ENCODE assay signal across 8 cellular contexts in genomic region chr17:49259663-49260010, GRCh38. TPM values are rescaled to one million over a fixed set of nuclear protein-coding genes. Genes with fewer than 3 reads are reported as not detected.
DNase-seq lines count a peak whose midpoint lies in the region; ATAC-seq and TF ChIP-seq lines count a peak whose summit lies in the region.

No MANE protein-coding gene starts in this region.

- no peak for TF ChIP-seq POLR2A in gastrocnemius medialis (IDR thresholded peaks at IDR 0.05)
- no peak for TF ChIP-seq POLR2A in GM18505 (IDR thresholded peaks at IDR 0.05; ENCODE audit: borderline replicate concordance, extremely low read depth, insufficient read depth, insufficient read length)

- H3K23me2 ChIP-seq in H9 (ENCODE audit: insufficient read length, low read depth, low read length, poor library complexity, severe bottlenecking), result no peaks in the 10 kb centered on the region

- ATAC-seq in gastrocnemius medialis (peak in 1 of 2 donors; percentile 17), GM18505 (IDR thresholded peaks at IDR 0.05; ENCODE audit: unreplicated experiment) (no peak), GM18909 (IDR thresholded peaks at IDR 0.05; ENCODE audit: poor library complexity, unreplicated experiment) (no peak)

- H3K27me3 ChIP-seq in H9 (ENCODE audit: insufficient read depth, low read length) (no peaks in the 10 kb centered on the region; the same call in 1 of the 2 replicates), left ventricle myocardium inferior (ENCODE audit: low read depth) (no peaks in the 10 kb centered on the region), gastrocnemius medialis (no peaks in the 10 kb centered on the region)

- H3T11ph ChIP-seq in H9 (ENCODE audit: low read length), result no peak overlapping the region

- WGBS in H9 (ENCODE audit: extremely low coverage, insufficient read length, low lambda C conversion rate), result no CpG with 5 or more reads among the region's 10 CpGs

- H3K4ac ChIP-seq in H9 (ENCODE audit: low read depth, low read length), result no peak overlapping the region

- no peak overlapping the region for H2BK5ac ChIP-seq in H9 (ENCODE audit: insufficient read length, low read length)

- H3K18ac ChIP-seq in H9 (ENCODE audit: insufficient read length, low read depth, low read length), result no peak overlapping the region

- H3K23ac ChIP-seq in H9 (ENCODE audit: insufficient read length, low read depth, low read length), result no peak overlapping the region

- no peaks in the 10 kb centered on the region for H3K4me1 ChIP-seq in H9 (ENCODE audit: insufficient read depth, low read length)
- peaks cover 18% of the 10 kb centered on the region for H3K4me1 ChIP-seq in left ventricle myocardium inferior
- H3K4me1 ChIP-seq in gastrocnemius medialis, result peaks cover 0 to 7% of the 10 kb centered on the region in 2 donors

- H3K27ac Mint-ChIP-seq in H9, result no peak overlapping the region
- H3K27ac Mint-ChIP-seq in activated CD4-positive, alpha-beta memory T cell treated with anti-CD3 and anti-CD28 coated beads for 36 hours, result no peak overlapping the region

- H3K9me3 Mint-ChIP-seq in H9, result no peaks in the 10 kb centered on the region
- no peaks in the 10 kb centered on the region for H3K9me3 Mint-ChIP-seq in activated CD4-positive, alpha-beta memory T cell treated with anti-CD3 and anti-CD28 coated beads for 36 hours

- H3K9me3 ChIP-seq in H9 (ENCODE audit: control insufficient read depth, low read depth, low read length) (no peaks in the 10 kb centered on the region), left ventricle myocardium inferior (replicated peaks) (no peaks in the 10 kb centered on the region), gastrocnemius medialis (no peaks in the 10 kb centered on the region)

- no peaks in the 10 kb centered on the region for H3K79me2 ChIP-seq in H9 (ENCODE audit: insufficient read depth, low read length)

- H3K14ac ChIP-seq in H9 (ENCODE audit: insufficient read depth, low read length), result no peak overlapping the region

- no peaks in the 10 kb centered on the region for H4K20me1 ChIP-seq in H9 (ENCODE audit: control insufficient read depth, insufficient read depth, insufficient read length)

- no peak overlapping the region for H3K56ac ChIP-seq in H9 (ENCODE audit: insufficient read length, low read depth, low read length)

- TF ChIP-seq CTCF in H9 (conservative IDR thresholded peaks at IDR 0.05), result no peak
- TF ChIP-seq CTCF in left ventricle myocardium inferior (IDR thresholded peaks at IDR 0.05; ENCODE audit: borderline replicate concordance), result no peak
- no peak for TF ChIP-seq CTCF in gastrocnemius medialis (IDR thresholded peaks at IDR 0.05 in 4 of 5, conservative IDR thresholded peaks at IDR 0.05 in 1 of 5)
- no peak for TF ChIP-seq CTCF in GM13976 (IDR thresholded peaks at IDR 0.05; ENCODE audit: borderline replicate concordance, control extremely low read depth, extremely low read depth, insufficient read depth, missing control alignments)

- peaks cover 7 to 8% of the 10 kb centered on the region in 2 experiments for H3K4me1 Mint-ChIP-seq in H9
- H3K4me1 Mint-ChIP-seq in activated CD4-positive, alpha-beta memory T cell treated with anti-CD3 and anti-CD28 coated beads for 36 hours (ENCODE audit: low read depth), result peaks cover 9% of the 10 kb centered on the region

- H3K4me3 ChIP-seq in left ventricle myocardium inferior (peak overlapping the region; percentile 66), gastrocnemius medialis (peak overlapping the region; percentile 40 to 64 (median 58))

- intact Hi-C loops in activated CD4-positive, alpha-beta memory T cell treated with anti-CD3 and anti-CD28 coated beads for 36 hours (cut with micrococcal nuclease), result no loop called here
- intact Hi-C loops in left ventricle myocardium inferior (cut with micrococcal nuclease), result no loop called here
- intact Hi-C loops in gastrocnemius medialis (cut with DNase I; ENCODE audit: low total_unique reads), result no loop called here

- peak overlapping the region; percentile 74 to 86 for H3K4me3 Mint-ChIP-seq in H9
- peak overlapping the region; percentile 77 for H3K4me3 Mint-ChIP-seq in activated CD4-positive, alpha-beta memory T cell treated with anti-CD3 and anti-CD28 coated beads for 36 hours

- H3K27ac ChIP-seq in H9 (ENCODE audit: insufficient read length, low read depth, low read length), result no peak overlapping the region
- H3K27ac ChIP-seq in left ventricle myocardium inferior (replicated peaks), result peak overlapping the region; percentile 88
- H3K27ac ChIP-seq in gastrocnemius medialis, result peak overlapping the region; percentile 2 to 69 (median 66)

- no peak overlapping the region for H2AFZ ChIP-seq in H9 (ENCODE audit: low read length)

- no peak overlapping the region for H2BK20ac ChIP-seq in H9 (ENCODE audit: low read depth, low read length, poor library complexity, severe bottlenecking)

- H3K36me3 ChIP-seq in left ventricle myocardium inferior, result no peaks in the 10 kb centered on the region
- H3K36me3 ChIP-seq in gastrocnemius medialis, result no peaks in the 10 kb centered on the region

- no peak overlapping the region for H2BK120ac ChIP-seq in H9 (ENCODE audit: low read depth, low read length, poor library complexity, severe bottlenecking)

- POLR2A ChIA-PET in activated CD4-positive, alpha-beta memory T cell treated with anti-CD3 and anti-CD28 coated beads for 36 hours (lab: Charles Lee), result interaction anchor here (1.1 kb wide), 1 partner anchor 61 kb away, joined by 5 read pairs; no protein-coding TSS in a partner anchor

- in situ Hi-C loops in gastrocnemius medialis (cut with MboI; ENCODE audit: low sequenced_read_pairs in 4 of 4) (no loop called here), GM13976 (cut with MboI; ENCODE audit: low sequenced_read_pairs, unreplicated experiment) (no loop called here)

- CTCF ChIA-PET in activated CD4-positive, alpha-beta memory T cell treated with anti-CD3 and anti-CD28 coated beads for 36 hours (lab: Charles Lee), result interaction anchor here (1.1 to 2.1 kb wide), 7 partner anchors 28 to 109 kb away, joined by 3 to 11 read pairs (median 5); partner anchors contain the start of gene PHOSPHO1

- H4K91ac ChIP-seq in H9 (ENCODE audit: insufficient read length, low read depth, low read length), result no peak overlapping the region

- H3K4me2 ChIP-seq in H9 (ENCODE audit: insufficient read depth, insufficient read length, low read length), result peak overlapping the region; percentile 41

- no peak overlapping the region for H4K8ac ChIP-seq in H9 (replicated peaks; ENCODE audit: insufficient read length, low read depth, low read length)

- H2BK15ac ChIP-seq in H9 (ENCODE audit: low read depth, low read length), result no peak overlapping the region

- no peak for DNase-seq in H9
- DNase-seq in activated CD4-positive, alpha-beta memory T cell treated with anti-CD3 and anti-CD28 coated beads for 36 hours, result no peak
- DNase-seq in left ventricle myocardium inferior, result no peak
- DNase-seq in gastrocnemius medialis, result no peak
- DNase-seq in GM13976 (ENCODE audit: low spot score), result no peak
- no peak for DNase-seq in middle frontal gyrus (ENCODE audit: extremely low spot score, low spot score)

- no peak overlapping the region for H2BK12ac ChIP-seq in H9 (ENCODE audit: insufficient read length, low read depth, low read length)

- peaks cover 30% of the 10 kb centered on the region for H3K27me3 Mint-ChIP-seq in H9 (ENCODE audit: low read depth)
- peaks cover 1% of the 10 kb centered on the region for H3K27me3 Mint-ChIP-seq in activated CD4-positive, alpha-beta memory T cell treated with anti-CD3 and anti-CD28 coated beads for 36 hours

- H3K79me1 ChIP-seq in H9 (ENCODE audit: insufficient read depth, low read depth, low read length, poor library complexity, severe bottlenecking), result no peaks in the 10 kb centered on the region

- H3K9ac ChIP-seq in H9 (ENCODE audit: extremely low read depth, insufficient read length, low read length), result no peak overlapping the region

- H3K36me3 Mint-ChIP-seq in H9 (ENCODE audit: insufficient read depth in 1 of 3, low read depth in 3 of 3), result no peaks in the 10 kb centered on the region
- no peaks in the 10 kb centered on the region for H3K36me3 Mint-ChIP-seq in activated CD4-positive, alpha-beta memory T cell treated with anti-CD3 and anti-CD28 coated beads for 36 hours

- H4K5ac ChIP-seq in H9 (ENCODE audit: insufficient read length, low read depth, low read length), result no peak overlapping the region

- no peak overlapping the region for H2AK5ac ChIP-seq in H9 (ENCODE audit: insufficient read length, low read length)

RNA-seq across cellular contexts. Expression of gene PHOSPHO1, which starts 29.1 kb away (rescaled TPM):
- total RNA-seq in H9 (2021), result 0.31 and 0.63 TPM in 2 replicates
- total RNA-seq in activated CD4-positive, alpha-beta memory T cell treated with anti-CD3 and anti-CD28 coated beads for 36 hours, result not detected
- 0.52 TPM for total RNA-seq in left ventricle myocardium inferior
- total RNA-seq in gastrocnemius medialis, result 1 to 10 TPM in 3 of 4 donors, not detected in 1; 1.0 to 3.7 (median 2.1) TPM

RNA-seq across cellular contexts. Expression of gene ABI3, which starts 49.1 kb away (rescaled TPM):
- total RNA-seq in H9 (2021) (2.1 and 2.4 TPM in 2 replicates), left ventricle myocardium inferior (4.9 TPM), gastrocnemius medialis (1 to 10 TPM; 1.2 to 2.6 (median 2.4) TPM)
- total RNA-seq in activated CD4-positive, alpha-beta memory T cell treated with anti-CD3 and anti-CD28 coated beads for 36 hours, result 10 to 100 TPM; 19.7 to 19.8 TPM

RNA-seq across cellular contexts. Expression of gene GNGT2, which starts 49.3 kb away (rescaled TPM):
- total RNA-seq in H9 (2021) (0.42 and 1.1 TPM in 2 replicates), left ventricle myocardium inferior (2.2 TPM), gastrocnemius medialis (not detected)
- 10 to 100 TPM; 23.2 to 29.0 TPM for total RNA-seq in activated CD4-positive, alpha-beta memory T cell treated with anti-CD3 and anti-CD28 coated beads for 36 hours
